Comparison of ENCODE assay signal across 9 cellular contexts in the genomic region with DNA sequence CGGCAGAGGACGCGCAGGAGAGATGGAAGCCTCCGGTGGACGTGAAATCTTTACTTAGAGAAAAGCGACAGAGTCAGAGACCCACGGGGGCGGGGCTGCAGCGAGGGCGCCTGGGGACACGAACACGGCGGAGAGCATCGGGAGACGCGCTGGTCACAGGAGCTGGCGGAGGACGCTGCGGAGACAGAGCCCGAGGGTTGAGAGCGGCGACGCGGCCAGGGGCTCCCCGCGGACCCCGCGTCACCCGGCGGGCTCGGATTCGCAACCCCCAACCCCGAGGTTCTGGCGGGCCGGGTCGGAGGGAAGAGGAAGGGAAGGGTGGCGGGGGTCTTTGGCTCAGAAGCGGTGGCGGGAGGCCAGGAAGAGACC. TPM values are rescaled to one million over a fixed set of nuclear protein-coding genes. Genes with fewer than 3 reads are reported as not detected.
DNase-seq lines count a peak whose midpoint lies in the region; ATAC-seq and TF ChIP-seq lines count a peak whose summit lies in the region.
"Had no signal": no experiment of that assay in that cellular context is flagged by ENCODE, and none has a peak within 500 bp of the region (broad histone marks: within the 10 kb centered on the region; RNA-seq: fewer than 3 reads in every experiment).

No MANE protein-coding gene starts in this region.

- peak overlapping the region; percentile 29 for H3K4me3 ChIP-seq in fibroblast of pulmonary artery (replicated peaks; ENCODE audit: low read depth, low read length)

- DNase-seq in G401 (ENCODE audit: low spot score) (peak; percentile 36), fibroblast of pulmonary artery (ENCODE audit: low read depth) (no peak), retina (peak; percentile 67), mucosa of gallbladder (ENCODE audit: low spot score) (no peak), NCI-H2171 treated with DMSO at 0.1 percent for 48 hours (lab: John Stamatoyannopoulos, UW) (no peak)

- in situ Hi-C loops in G401 (cut with HindIII; ENCODE audit: low sequenced_read_pairs) = no loop called here

- peak; percentile 11 for ATAC-seq in SK-N-SH treated with all-trans-retinoic acid at 6 μM for 48 hours
- ATAC-seq in HG02884 (IDR thresholded peaks at IDR 0.05; ENCODE audit: unreplicated experiment) = no peak
- no peak for ATAC-seq in GM18868 (IDR thresholded peaks at IDR 0.05; ENCODE audit: unreplicated experiment)

- TF ChIP-seq CTCF in fibroblast of pulmonary artery (IDR thresholded peaks at IDR 0.05; ENCODE audit: low read length, missing control alignments) = no peak

TF ChIP-seq in SK-N-SH treated with all-trans-retinoic acid at 6 μM for 48 hours, 23 proteins besides CTCF, POLR2A, EP300 and RAD21:
- no peak for TF ChIP-seq BACH2 (CRISPR knock-in tag; IDR thresholded peaks at IDR 0.05; ENCODE audit: borderline replicate concordance)
- TF ChIP-seq, protein P1, sequence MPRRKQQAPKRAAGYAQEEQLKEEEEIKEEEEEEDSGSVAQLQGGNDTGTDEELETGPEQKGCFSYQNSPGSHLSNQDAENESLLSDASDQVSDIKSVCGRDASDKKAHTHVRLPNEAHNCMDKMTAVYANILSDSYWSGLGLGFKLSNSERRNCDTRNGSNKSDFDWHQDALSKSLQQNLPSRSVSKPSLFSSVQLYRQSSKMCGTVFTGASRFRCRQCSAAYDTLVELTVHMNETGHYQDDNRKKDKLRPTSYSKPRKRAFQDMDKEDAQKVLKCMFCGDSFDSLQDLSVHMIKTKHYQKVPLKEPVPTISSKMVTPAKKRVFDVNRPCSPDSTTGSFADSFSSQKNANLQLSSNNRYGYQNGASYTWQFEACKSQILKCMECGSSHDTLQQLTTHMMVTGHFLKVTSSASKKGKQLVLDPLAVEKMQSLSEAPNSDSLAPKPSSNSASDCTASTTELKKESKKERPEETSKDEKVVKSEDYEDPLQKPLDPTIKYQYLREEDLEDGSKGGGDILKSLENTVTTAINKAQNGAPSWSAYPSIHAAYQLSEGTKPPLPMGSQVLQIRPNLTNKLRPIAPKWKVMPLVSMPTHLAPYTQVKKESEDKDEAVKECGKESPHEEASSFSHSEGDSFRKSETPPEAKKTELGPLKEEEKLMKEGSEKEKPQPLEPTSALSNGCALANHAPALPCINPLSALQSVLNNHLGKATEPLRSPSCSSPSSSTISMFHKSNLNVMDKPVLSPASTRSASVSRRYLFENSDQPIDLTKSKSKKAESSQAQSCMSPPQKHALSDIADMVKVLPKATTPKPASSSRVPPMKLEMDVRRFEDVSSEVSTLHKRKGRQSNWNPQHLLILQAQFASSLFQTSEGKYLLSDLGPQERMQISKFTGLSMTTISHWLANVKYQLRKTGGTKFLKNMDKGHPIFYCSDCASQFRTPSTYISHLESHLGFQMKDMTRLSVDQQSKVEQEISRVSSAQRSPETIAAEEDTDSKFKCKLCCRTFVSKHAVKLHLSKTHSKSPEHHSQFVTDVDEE (CRISPR knock-in tag; IDR thresholded peaks at IDR 0.05) = no peak
- TF ChIP-seq, protein P2, sequence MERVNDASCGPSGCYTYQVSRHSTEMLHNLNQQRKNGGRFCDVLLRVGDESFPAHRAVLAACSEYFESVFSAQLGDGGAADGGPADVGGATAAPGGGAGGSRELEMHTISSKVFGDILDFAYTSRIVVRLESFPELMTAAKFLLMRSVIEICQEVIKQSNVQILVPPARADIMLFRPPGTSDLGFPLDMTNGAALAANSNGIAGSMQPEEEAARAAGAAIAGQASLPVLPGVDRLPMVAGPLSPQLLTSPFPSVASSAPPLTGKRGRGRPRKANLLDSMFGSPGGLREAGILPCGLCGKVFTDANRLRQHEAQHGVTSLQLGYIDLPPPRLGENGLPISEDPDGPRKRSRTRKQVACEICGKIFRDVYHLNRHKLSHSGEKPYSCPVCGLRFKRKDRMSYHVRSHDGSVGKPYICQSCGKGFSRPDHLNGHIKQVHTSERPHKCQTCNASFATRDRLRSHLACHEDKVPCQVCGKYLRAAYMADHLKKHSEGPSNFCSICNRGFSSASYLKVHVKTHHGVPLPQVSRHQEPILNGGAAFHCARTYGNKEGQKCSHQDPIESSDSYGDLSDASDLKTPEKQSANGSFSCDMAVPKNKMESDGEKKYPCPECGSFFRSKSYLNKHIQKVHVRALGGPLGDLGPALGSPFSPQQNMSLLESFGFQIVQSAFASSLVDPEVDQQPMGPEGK (CRISPR knock-in tag; IDR thresholded peaks at IDR 0.05; ENCODE audit: borderline replicate concordance) = no peak
- TF ChIP-seq, protein P3, sequence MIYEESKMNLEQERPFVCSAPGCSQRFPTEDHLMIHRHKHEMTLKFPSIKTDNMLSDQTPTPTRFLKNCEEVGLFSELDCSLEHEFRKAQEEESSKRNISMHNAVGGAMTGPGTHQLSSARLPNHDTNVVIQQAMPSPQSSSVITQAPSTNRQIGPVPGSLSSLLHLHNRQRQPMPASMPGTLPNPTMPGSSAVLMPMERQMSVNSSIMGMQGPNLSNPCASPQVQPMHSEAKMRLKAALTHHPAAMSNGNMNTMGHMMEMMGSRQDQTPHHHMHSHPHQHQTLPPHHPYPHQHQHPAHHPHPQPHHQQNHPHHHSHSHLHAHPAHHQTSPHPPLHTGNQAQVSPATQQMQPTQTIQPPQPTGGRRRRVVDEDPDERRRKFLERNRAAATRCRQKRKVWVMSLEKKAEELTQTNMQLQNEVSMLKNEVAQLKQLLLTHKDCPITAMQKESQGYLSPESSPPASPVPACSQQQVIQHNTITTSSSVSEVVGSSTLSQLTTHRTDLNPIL (CRISPR knock-in tag; IDR thresholded peaks at IDR 0.05; ENCODE audit: low read depth) = no peak
- no peak for TF ChIP-seq GLIS3 (CRISPR knock-in tag; IDR thresholded peaks at IDR 0.05)
- TF ChIP-seq TOX (CRISPR knock-in tag; IDR thresholded peaks at IDR 0.05; ENCODE audit: borderline replicate concordance) = no peak
- no peak for TF ChIP-seq ZC3H10 (CRISPR knock-in tag; IDR thresholded peaks at IDR 0.05)
- TF ChIP-seq ARNTL (CRISPR knock-in tag; IDR thresholded peaks at IDR 0.05; ENCODE audit: borderline replicate concordance, low read depth) = no peak
- TF ChIP-seq ZFP3 (CRISPR knock-in tag; IDR thresholded peaks at IDR 0.05) = no peak
- TF ChIP-seq, protein P4, sequence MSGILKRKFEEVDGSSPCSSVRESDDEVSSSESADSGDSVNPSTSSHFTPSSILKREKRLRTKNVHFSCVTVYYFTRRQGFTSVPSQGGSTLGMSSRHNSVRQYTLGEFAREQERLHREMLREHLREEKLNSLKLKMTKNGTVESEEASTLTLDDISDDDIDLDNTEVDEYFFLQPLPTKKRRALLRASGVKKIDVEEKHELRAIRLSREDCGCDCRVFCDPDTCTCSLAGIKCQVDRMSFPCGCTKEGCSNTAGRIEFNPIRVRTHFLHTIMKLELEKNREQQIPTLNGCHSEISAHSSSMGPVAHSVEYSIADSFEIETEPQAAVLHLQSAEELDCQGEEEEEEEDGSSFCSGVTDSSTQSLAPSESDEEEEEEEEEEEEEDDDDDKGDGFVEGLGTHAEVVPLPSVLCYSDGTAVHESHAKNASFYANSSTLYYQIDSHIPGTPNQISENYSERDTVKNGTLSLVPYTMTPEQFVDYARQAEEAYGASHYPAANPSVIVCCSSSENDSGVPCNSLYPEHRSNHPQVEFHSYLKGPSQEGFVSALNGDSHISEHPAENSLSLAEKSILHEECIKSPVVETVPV (CRISPR knock-in tag; IDR thresholded peaks at IDR 0.05) = no peak
- TF ChIP-seq PPARA (CRISPR knock-in tag; IDR thresholded peaks at IDR 0.05; ENCODE audit: borderline replicate concordance) = no peak
- TF ChIP-seq, protein P5, sequence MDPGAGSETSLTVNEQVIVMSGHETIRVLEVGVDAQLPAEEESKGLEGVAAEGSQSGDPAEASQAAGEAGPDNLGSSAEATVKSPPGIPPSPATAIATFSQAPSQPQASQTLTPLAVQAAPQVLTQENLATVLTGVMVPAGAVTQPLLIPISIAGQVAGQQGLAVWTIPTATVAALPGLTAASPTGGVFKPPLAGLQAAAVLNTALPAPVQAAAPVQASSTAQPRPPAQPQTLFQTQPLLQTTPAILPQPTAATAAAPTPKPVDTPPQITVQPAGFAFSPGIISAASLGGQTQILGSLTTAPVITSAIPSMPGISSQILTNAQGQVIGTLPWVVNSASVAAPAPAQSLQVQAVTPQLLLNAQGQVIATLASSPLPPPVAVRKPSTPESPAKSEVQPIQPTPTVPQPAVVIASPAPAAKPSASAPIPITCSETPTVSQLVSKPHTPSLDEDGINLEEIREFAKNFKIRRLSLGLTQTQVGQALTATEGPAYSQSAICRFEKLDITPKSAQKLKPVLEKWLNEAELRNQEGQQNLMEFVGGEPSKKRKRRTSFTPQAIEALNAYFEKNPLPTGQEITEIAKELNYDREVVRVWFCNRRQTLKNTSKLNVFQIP (CRISPR knock-in tag; IDR thresholded peaks at IDR 0.05; ENCODE audit: borderline replicate concordance, low read depth) = no peak
TF ChIP-seq in SK-N-SH treated with all-trans-retinoic acid at 6 μM for 48 hours: peak in this region for 0.

RNA-seq across cellular contexts. Expression of a gene that starts 11.3 kb away (rescaled TPM):
- total RNA-seq in G401 (2014; rRNA removed; shearing (Covaris generic)) = 53.3 and 63.5 TPM in 2 replicates
- 0.92 TPM for total RNA-seq in mucosa of gallbladder
- total RNA-seq: renal cortical epithelial cell had no signal

RNA-seq across cellular contexts. Expression of a gene that starts 16.7 kb away (rescaled TPM):
- 60.7 and 97.4 TPM in 2 replicates for total RNA-seq in G401 (2014; rRNA removed; shearing (Covaris generic))
- total RNA-seq in mucosa of gallbladder = 35.9 TPM

RNA-seq across cellular contexts. Expression of a gene that starts 16.7 kb away (rescaled TPM):
- total RNA-seq in G401 (2014; rRNA removed; shearing (Covaris generic)) = 71.4 and 73.3 TPM in 2 replicates
- total RNA-seq in mucosa of gallbladder = 56.9 TPM

RNA-seq across cellular contexts. Expression of a gene that starts 21.8 kb away (rescaled TPM):
- 1.8 and 3.0 TPM in 2 replicates for total RNA-seq in G401 (2014; rRNA removed; shearing (Covaris generic))
- total RNA-seq in mucosa of gallbladder = 4.8 TPM
- total RNA-seq: renal cortical epithelial cell had no signal

RNA-seq across cellular contexts. Expression of a gene that starts 32.4 kb away (rescaled TPM):
- total RNA-seq in G401 (2014; rRNA removed; shearing (Covaris generic)) = 65.7 and 103 TPM in 2 replicates
- total RNA-seq in mucosa of gallbladder = 13.0 TPM

Comparison
In these comparisons a context has a peak if more than half of its experiments do, and no peak if none do; other contexts are left out.
1. DNase-seq: peak in G401 (single experiment) and retina (single experiment); none in fibroblast of pulmonary artery (single experiment), mucosa of gallbladder (single experiment) and NCI-H2171 treated with DMSO at 0.1 percent for 48 hours (single experiment).
2. RNA of a gene that starts 11.3 kb away (total RNA-seq): 53.3 to 63.5 TPM in G401; 0.92 TPM in mucosa of gallbladder (single experiment); every median in the first group is over 10 times any median in the second.